23 cellular contexts compared by ENCODE assay signal in the genomic region with DNA sequence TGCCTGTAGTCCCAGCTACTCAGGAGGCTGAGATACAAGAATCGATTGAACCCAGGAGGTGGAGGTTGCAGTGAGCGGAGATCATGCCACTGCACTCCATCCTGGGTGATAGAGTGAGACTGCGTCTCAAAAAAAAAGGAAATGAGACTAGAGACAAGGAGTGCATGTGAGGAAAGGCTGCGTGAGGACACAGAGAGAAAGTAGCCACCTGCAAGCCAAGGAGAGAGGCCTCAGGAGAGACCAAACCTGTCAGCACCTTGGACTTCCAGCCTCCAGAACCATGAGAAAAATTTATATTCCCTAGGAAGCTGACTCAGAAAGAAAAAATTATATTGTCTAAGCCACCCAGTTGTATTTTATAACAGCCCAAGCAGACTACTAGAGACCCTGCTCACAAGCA. TPM values are rescaled to one million over a fixed set of nuclear protein-coding genes. Genes with fewer than 3 reads are reported as not detected.
DNase-seq lines count a peak whose midpoint lies in the region; ATAC-seq and TF ChIP-seq lines count a peak whose summit lies in the region.
"Had no signal": no experiment of that assay in that cellular context is flagged by ENCODE, and none has a peak within 500 bp of the region (broad histone marks: within the 10 kb centered on the region; RNA-seq: fewer than 3 reads in every experiment).

No MANE protein-coding gene starts in this region.

- H3K36me3 Mint-ChIP-seq in activated CD8-positive, alpha-beta memory T cell treated with anti-CD3 and anti-CD28 coated beads, Interleukin-2, amount 10 ng/mL, durations not matched to agents 7 days and 5 days: no peaks in the 10 kb centered on the region
- no peaks in the 10 kb centered on the region for H3K36me3 Mint-ChIP-seq in memory B cell
- H3K36me3 Mint-ChIP-seq: CD8-positive, alpha-beta memory T cell had no signal

- no peak for ATAC-seq in activated CD8-positive, alpha-beta memory T cell treated with anti-CD3 and anti-CD28 coated beads, Interleukin-2, amount 10 ng/mL, durations not matched to agents 7 days and 5 days
- ATAC-seq in memory B cell (ENCODE audit: low read depth) (peak; percentile 58), HG03135 (IDR thresholded peaks at IDR 0.05; ENCODE audit: unreplicated experiment) (no peak)

- intact Hi-C loops in OCI-LY7 (cut with micrococcal nuclease; ENCODE audit: unreplicated experiment): no loop called here
- intact Hi-C loops in esophagus squamous epithelium (cut with DNase I): no loop called here

- CTCF ChIA-PET in activated CD8-positive, alpha-beta memory T cell treated with anti-CD3 and anti-CD28 coated beads, Interleukin-2, amount 10 ng/mL, durations not matched to agents 7 days and 5 days (lab: Charles Lee): interaction anchor here (1.0 kb wide), 1 partner anchor 9 kb away, joined by 4 read pairs; no protein-coding TSS in a partner anchor
- CTCF ChIA-PET in OCI-LY7 (lab: Charles Lee; ENCODE audit: unreplicated experiment): no interaction called here

- no peaks in the 10 kb centered on the region for H3K9me3 ChIP-seq in OCI-LY7 (ENCODE audit: low read length)
- H3K9me3 ChIP-seq in esophagus squamous epithelium: no peaks in the 10 kb centered on the region
- H3K9me3 ChIP-seq: SK-N-SH had no signal

- H3K9me2 ChIP-seq in OCI-LY7 (ENCODE audit: insufficient read depth, low read length): no peaks in the 10 kb centered on the region
- H3K9me2 ChIP-seq: SK-N-SH had no signal

- H3K4me2 ChIP-seq in OCI-LY7 (ENCODE audit: low read length): no peak overlapping the region
- H3K4me2 ChIP-seq: PC-9, SK-N-SH had no signal

- TF ChIP-seq POLR2A in esophagus squamous epithelium (IDR thresholded peaks at IDR 0.05): no peak

- no peak overlapping the region for H3K27ac Mint-ChIP-seq in activated CD8-positive, alpha-beta memory T cell treated with anti-CD3 and anti-CD28 coated beads, Interleukin-2, amount 10 ng/mL, durations not matched to agents 7 days and 5 days
- H3K27ac Mint-ChIP-seq in memory B cell: no peak overlapping the region

- peaks cover 0 to 15% (median 0%) of the 10 kb centered on the region in 4 donors for H3K27me3 ChIP-seq in esophagus squamous epithelium

- no peaks in the 10 kb centered on the region for H3K9me3 Mint-ChIP-seq in activated CD8-positive, alpha-beta memory T cell treated with anti-CD3 and anti-CD28 coated beads, Interleukin-2, amount 10 ng/mL, durations not matched to agents 7 days and 5 days (ENCODE audit: low read depth)
- H3K9me3 Mint-ChIP-seq in memory B cell: no peaks in the 10 kb centered on the region
- H3K9me3 Mint-ChIP-seq: CD8-positive, alpha-beta memory T cell had no signal

- no TSS peak for BruUV-seq in OCI-LY7 (replicated peaks; lab: Mats Ljungman, UMichigan)

- H2AFZ ChIP-seq in OCI-LY7 (ENCODE audit: low read length): no peak overlapping the region
- H2AFZ ChIP-seq: PC-9 had no signal

- peaks cover 62% of the 10 kb centered on the region for H3K4me1 ChIP-seq in OCI-LY7 (ENCODE audit: insufficient read depth, low read length, poor library complexity, severe bottlenecking)
- no peaks in the 10 kb centered on the region for H3K4me1 ChIP-seq in esophagus squamous epithelium

- DNase-seq in activated CD8-positive, alpha-beta memory T cell treated with anti-CD3 and anti-CD28 coated beads for 24 hours: peak; percentile 13
- DNase-seq in activated CD8-positive, alpha-beta memory T cell treated with anti-CD3 and anti-CD28 coated beads, Interleukin-2, amount 10 ng/mL, durations not matched to agents 7 days and 5 days: no peak
- peak; percentile 44 for DNase-seq in OCI-LY7 (ENCODE audit: low spot score)
- DNase-seq in memory B cell (ENCODE audit: low spot score in 2 of 2): no peak
- DNase-seq in C1 segment of cervical spinal cord (lab: John Stamatoyannopoulos, UW): no peak
- DNase-seq in NCI-H1105 treated with DMSO at 0.1 percent for 48 hours (lab: John Stamatoyannopoulos, UW): no peak
- DNase-seq in esophagus squamous epithelium (lab: John Stamatoyannopoulos, UW): no peak
- DNase-seq: AML-193; CD8-positive, alpha-beta memory T cell; GDM1; NCI-H1092 treated with DMSO at 0.1 percent for 48 hours; NCI-H146; NCI-H2029; NCI-H226; NCI-H510A treated with DMSO at 0.1 percent for 48 hours; NCI-H774; NK-92 treated with Interleukin-12 subunit alpha and Interleukin-12 subunit beta, amount 100 ng/mL, for 24 hours; PC-9; SIG-M5; SK-N-SH had no signal

- H3K4me3 Mint-ChIP-seq in activated CD8-positive, alpha-beta memory T cell treated with anti-CD3 and anti-CD28 coated beads, Interleukin-2, amount 10 ng/mL, durations not matched to agents 7 days and 5 days: no peak overlapping the region
- H3K4me3 Mint-ChIP-seq in memory B cell: no peak overlapping the region
- H3K4me3 Mint-ChIP-seq: CD8-positive, alpha-beta memory T cell had no signal

- no peaks in the 10 kb centered on the region for H4K20me1 ChIP-seq in OCI-LY7 (ENCODE audit: insufficient read depth, low read length)

- H3K79me2 ChIP-seq in OCI-LY7 (ENCODE audit: insufficient read depth, low read depth, low read length): no peaks in the 10 kb centered on the region

- 78 to 95% methylated on average over 4 of the region's 4 CpGs for WGBS in esophagus squamous epithelium, 2 donors

- H3K27me3 Mint-ChIP-seq in activated CD8-positive, alpha-beta memory T cell treated with anti-CD3 and anti-CD28 coated beads, Interleukin-2, amount 10 ng/mL, durations not matched to agents 7 days and 5 days: peaks cover 1% of the 10 kb centered on the region
- no peaks in the 10 kb centered on the region for H3K27me3 Mint-ChIP-seq in memory B cell

- H3K27ac ChIP-seq in OCI-LY7 (ENCODE audit: low read depth, low read length, poor library complexity, severe bottlenecking) (peak overlapping the region; percentile 2), esophagus squamous epithelium (no peak overlapping the region)
- H3K27ac ChIP-seq: C4-2B, PC-9, RWPE1 had no signal

- POLR2A ChIA-PET in OCI-LY7 (lab: Charles Lee): no interaction called here

- no peak overlapping the region for H3K4me3 ChIP-seq in OCI-LY7 (ENCODE audit: low read depth, low read length, poor library complexity, severe bottlenecking)
- H3K4me3 ChIP-seq in esophagus squamous epithelium: no peak overlapping the region
- H3K4me3 ChIP-seq: PC-9 had no signal

- TF ChIP-seq CTCF in OCI-LY7 (conservative IDR thresholded peaks at IDR 0.05; ENCODE audit: low read length): no peak
- TF ChIP-seq CTCF in esophagus squamous epithelium (IDR thresholded peaks at IDR 0.05): no peak

- H3K36me3 ChIP-seq in OCI-LY7 (ENCODE audit: insufficient read depth, low read length) (no peaks in the 10 kb centered on the region), esophagus squamous epithelium (no peaks in the 10 kb centered on the region)

- H3K4me1 Mint-ChIP-seq in activated CD8-positive, alpha-beta memory T cell treated with anti-CD3 and anti-CD28 coated beads, Interleukin-2, amount 10 ng/mL, durations not matched to agents 7 days and 5 days: peaks cover 15% of the 10 kb centered on the region
- peaks cover 6% of the 10 kb centered on the region for H3K4me1 Mint-ChIP-seq in memory B cell
- H3K4me1 Mint-ChIP-seq: CD8-positive, alpha-beta memory T cell had no signal

RNA-seq across cellular contexts. Expression of a gene that starts 7.4 kb away (rescaled TPM):
- total RNA-seq in activated CD8-positive, alpha-beta memory T cell treated with anti-CD3 and anti-CD28 coated beads, Interleukin-2, amount 10 ng/mL, durations not matched to agents 7 days and 5 days: 1 to 10 TPM; 3.3 to 4.7 TPM
- total RNA-seq in OCI-LY7 (2014; rRNA removed; shearing (Covaris generic)): 7.9 and 11.7 TPM in 2 replicates
- total RNA-seq in OCI-LY7 (2022) (13.1 and 14.3 TPM in 2 replicates), esophagus squamous epithelium (1 to 10 TPM; 2.0 to 3.6 (median 2.8) TPM)

Comparison
In these comparisons a context has a peak if more than half of its experiments do, and no peak if none do; other contexts are left out.
1. DNase-seq: peak in activated CD8-positive, alpha-beta memory T cell treated with anti-CD3 and anti-CD28 coated beads for 24 hours (single experiment) and OCI-LY7 (single experiment); none in activated CD8-positive, alpha-beta memory T cell treated with anti-CD3 and anti-CD28 coated beads, Interleukin-2, amount 10 ng/mL, durations not matched to agents 7 days and 5 days (single experiment), memory B cell (0 of 2), C1 segment of cervical spinal cord (0 of 14), NCI-H1105 treated with DMSO at 0.1 percent for 48 hours (single experiment) and esophagus squamous epithelium (single experiment).